Comparison of ENCODE assay signal across 29 cellular contexts in the genomic region with DNA sequence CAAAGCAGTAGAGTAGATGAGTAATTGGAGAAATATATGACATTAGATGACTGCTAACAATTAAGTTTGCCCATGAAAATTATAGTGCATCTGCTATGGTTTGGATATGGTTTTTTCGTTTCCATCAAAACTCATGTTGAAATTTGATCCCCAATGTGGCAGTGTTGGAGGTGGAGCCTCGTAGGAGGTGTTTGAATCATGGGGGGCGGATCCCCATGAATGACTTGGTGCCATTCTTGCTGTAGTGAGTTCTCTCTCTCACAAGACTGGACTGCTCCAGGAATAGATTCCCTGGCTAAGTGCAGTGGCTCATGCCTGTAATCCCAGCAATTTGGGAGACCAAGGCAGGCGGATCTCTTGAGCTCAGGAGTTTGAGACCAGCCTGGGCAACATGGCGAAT. TPM values are rescaled to one million over a fixed set of nuclear protein-coding genes. Genes with fewer than 3 reads are reported as not detected.
DNase-seq lines count a peak whose midpoint lies in the region; ATAC-seq, FAIRE-seq and TF ChIP-seq lines count a peak whose summit lies in the region.
"Had no signal": no experiment of that assay in that cellular context is flagged by ENCODE, and none has a peak within 500 bp of the region (broad histone marks: within the 10 kb centered on the region; RNA-seq: fewer than 3 reads in every experiment).

No MANE protein-coding gene starts in this region.

- no peak overlapping the region for H3K4me3 ChIP-seq in bronchial epithelial cell (ENCODE audit: low read depth, low read length)
- H3K4me3 ChIP-seq: Peyer's patch, right lobe of liver, SJSA1, upper lobe of right lung had no signal

- peaks cover 9% of the 10 kb centered on the region; the same call in 1 of the 2 replicates for H3K27me3 Mint-ChIP-seq in HFFc6 (ENCODE audit: insufficient read depth)
- H3K27me3 Mint-ChIP-seq: activated naive CD8-positive, alpha-beta T cell treated with anti-CD3 and anti-CD28 coated beads, Interleukin-2, amount 50 U/mL, for 24 hours; activated T-cell treated with anti-CD3 and anti-CD28 coated beads, Interleukin-2, amount 50 U/mL, for 24 hours; IgD-negative memory B cell; naive B cell; progenitor cell of endocrine pancreas had no signal

- DNase-seq in HFFc6 = peak; percentile 12
- peak; percentile 65 for DNase-seq in RKO (ENCODE audit: low spot score)
- DNase-seq in bronchial epithelial cell (ENCODE audit: low read depth) = peak; percentile 45
- no peak for DNase-seq in superior temporal gyrus (ENCODE audit: extremely low spot score)
- no peak for DNase-seq in GM13976 (ENCODE audit: low spot score)
- DNase-seq in NCI-H1417 treated with DMSO at 0.1 percent for 48 hours (lab: John Stamatoyannopoulos, UW) = no peak
- DNase-seq: activated CD4-positive, alpha-beta T cell treated with anti-CD3 and anti-CD28 coated beads for 48 hours; activated CD8-positive, alpha-beta memory T cell treated with anti-CD3 and anti-CD28 coated beads for 24 hours; activated naive CD8-positive, alpha-beta T cell treated with anti-CD3 and anti-CD28 coated beads, Interleukin-2, amount 50 U/mL, for 24 hours; activated T-cell treated with anti-CD3 and anti-CD28 coated beads, Interleukin-2, amount 50 U/mL, for 24 hours; DND-41; islet precursor cell; left ventricle myocardium superior; naive B cell; NCI-H524; NK-92 treated with Interleukin-12 subunit alpha and Interleukin-12 subunit beta, amount 100 ng/mL, for 24 hours; Peyer's patch; right lobe of liver; stimulated activated CD4-positive, alpha-beta T cell treated with anti-CD3 and anti-CD28 coated beads, Interleukin-4, amount 100 ng/mL, for 24 hours; substantia nigra; upper lobe of right lung had no signal

- H3K36me3 Mint-ChIP-seq in HFFc6 (ENCODE audit: low read depth) = no peaks in the 10 kb centered on the region
- H3K36me3 Mint-ChIP-seq: CD14-positive monocyte; naive B cell; stimulated activated effector memory CD8-positive, alpha-beta T cell treated with anti-CD3 and anti-CD28 coated beads, Interleukin-12 subunit alpha, Interleukin-12 subunit beta, amount 100 ng/mL, for 72 hours had no signal

- H3K4me1 Mint-ChIP-seq in HFFc6 (ENCODE audit: low read depth) = no peaks in the 10 kb centered on the region
- H3K4me1 Mint-ChIP-seq: activated naive CD8-positive, alpha-beta T cell treated with anti-CD3 and anti-CD28 coated beads, Interleukin-2, amount 50 U/mL, for 24 hours; stimulated activated effector memory CD8-positive, alpha-beta T cell treated with anti-CD3 and anti-CD28 coated beads, Interleukin-12 subunit alpha, Interleukin-12 subunit beta, amount 100 ng/mL, for 72 hours had no signal

- no peaks in the 10 kb centered on the region for H3K36me3 ChIP-seq in bronchial epithelial cell (ENCODE audit: control insufficient read depth, insufficient read depth, low read length)
- H3K36me3 ChIP-seq: Peyer's patch, right lobe of liver, SJSA1, upper lobe of right lung had no signal

- in situ Hi-C loops in GM13976 (cut with MboI; ENCODE audit: low sequenced_read_pairs, unreplicated experiment) = no loop called here

- no peak overlapping the region for H3K4me3 Mint-ChIP-seq in HFFc6
- H3K4me3 Mint-ChIP-seq: activated naive CD8-positive, alpha-beta T cell treated with anti-CD3 and anti-CD28 coated beads, Interleukin-2, amount 50 U/mL, for 24 hours; activated T-cell treated with anti-CD3 and anti-CD28 coated beads, Interleukin-2, amount 50 U/mL, for 24 hours; CD14-positive monocyte; naive B cell; stimulated activated effector memory CD8-positive, alpha-beta T cell treated with anti-CD3 and anti-CD28 coated beads, Interleukin-12 subunit alpha, Interleukin-12 subunit beta, amount 100 ng/mL, for 72 hours had no signal

- TF ChIP-seq CTCF in HFFc6 (IDR thresholded peaks at IDR 0.05) (no peak), bronchial epithelial cell (IDR thresholded peaks at IDR 0.05; ENCODE audit: insufficient read depth, low read length, severe bottlenecking) (no peak), GM13976 (IDR thresholded peaks at IDR 0.05; ENCODE audit: borderline replicate concordance, control extremely low read depth, extremely low read depth, insufficient read depth, missing control alignments) (no peak)

- no peak overlapping the region for H3K27ac Mint-ChIP-seq in HFFc6
- H3K27ac Mint-ChIP-seq: activated naive CD8-positive, alpha-beta T cell treated with anti-CD3 and anti-CD28 coated beads, Interleukin-2, amount 50 U/mL, for 24 hours; activated T-cell treated with anti-CD3 and anti-CD28 coated beads, Interleukin-2, amount 50 U/mL, for 24 hours; IgD-negative memory B cell; naive B cell; progenitor cell of endocrine pancreas; stimulated activated effector memory CD8-positive, alpha-beta T cell treated with anti-CD3 and anti-CD28 coated beads, Interleukin-12 subunit alpha, Interleukin-12 subunit beta, amount 100 ng/mL, for 72 hours had no signal

- ATAC-seq in GM18498 (IDR thresholded peaks at IDR 0.05; ENCODE audit: unreplicated experiment) = no peak
- ATAC-seq: activated naive CD8-positive, alpha-beta T cell treated with anti-CD3 and anti-CD28 coated beads, Interleukin-2, amount 50 U/mL, for 24 hours; left ventricle myocardium superior; right lobe of liver; stimulated activated effector memory CD8-positive, alpha-beta T cell treated with anti-CD3 and anti-CD28 coated beads, Interleukin-12 subunit alpha, Interleukin-12 subunit beta, amount 100 ng/mL, for 72 hours; upper lobe of right lung had no signal

- H3K27me3 ChIP-seq in bronchial epithelial cell (ENCODE audit: control insufficient read depth, insufficient read depth, low read length) = no peaks in the 10 kb centered on the region
- H3K27me3 ChIP-seq: Peyer's patch, right lobe of liver, SJSA1, upper lobe of right lung had no signal

- no peak for FAIRE-seq in bronchial epithelial cell (lab: Jason Lieb, UNC)
- FAIRE-seq: GM12891, H54 had no signal

- no peaks in the 10 kb centered on the region for H3K9me3 Mint-ChIP-seq in HFFc6
- H3K9me3 Mint-ChIP-seq: activated naive CD8-positive, alpha-beta T cell treated with anti-CD3 and anti-CD28 coated beads, Interleukin-2, amount 50 U/mL, for 24 hours; activated T-cell treated with anti-CD3 and anti-CD28 coated beads, Interleukin-2, amount 50 U/mL, for 24 hours; naive B cell; stimulated activated effector memory CD8-positive, alpha-beta T cell treated with anti-CD3 and anti-CD28 coated beads, Interleukin-12 subunit alpha, Interleukin-12 subunit beta, amount 100 ng/mL, for 72 hours had no signal

RNA-seq across cellular contexts. Expression of a gene that starts 9.7 kb away (rescaled TPM):
- total RNA-seq in HFFc6 (2021; fragmentation: NEBNext Ultra II Directional; extraction: Animal tissue kit (Norgen Biotek cat#: 25700)) = 10 to 100 TPM; 76.9 to 88.4 (median 83.3) TPM
- total RNA-seq in bronchial epithelial cell = 53.7 and 91.9 TPM in 2 replicates

Comparison
In these comparisons a context has a peak if more than half of its experiments do, and no peak if none do; other contexts are left out.
1. DNase-seq: peak in HFFc6 (single experiment), RKO (single experiment) and bronchial epithelial cell (single experiment); none in superior temporal gyrus (single experiment), GM13976 (single experiment) and NCI-H1417 treated with DMSO at 0.1 percent for 48 hours (single experiment).